Comparison of ENCODE assay signal across 8 cellular contexts in the genomic region with DNA sequence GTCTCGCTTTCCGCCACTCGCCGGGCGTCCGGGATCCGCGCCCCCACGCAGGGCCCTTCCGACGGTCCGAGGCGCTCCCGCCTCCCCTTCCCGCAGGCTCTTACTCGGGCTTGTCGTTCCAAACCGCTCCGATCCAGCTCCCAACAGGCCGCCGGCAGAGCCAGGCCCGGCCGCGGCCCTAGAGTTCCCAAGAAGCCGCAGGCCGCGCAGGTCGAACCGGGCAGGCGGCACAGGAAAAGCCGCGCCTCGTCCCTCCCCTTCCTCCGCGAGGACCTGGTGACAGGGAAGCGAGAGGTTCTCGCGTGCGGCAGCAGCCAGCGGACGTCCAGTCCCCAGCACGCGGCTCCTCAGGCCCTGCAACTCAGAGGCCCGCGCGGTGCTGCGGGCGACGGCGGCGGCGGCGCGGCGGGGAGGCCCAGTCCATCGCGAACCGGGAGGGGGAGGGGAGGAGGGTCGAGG. TPM values are rescaled to one million over a fixed set of nuclear protein-coding genes. Genes with fewer than 3 reads are reported as not detected.
DNase-seq lines count a peak whose midpoint lies in the region; ATAC-seq and TF ChIP-seq lines count a peak whose summit lies in the region.

No MANE protein-coding gene starts in this region.

- 1% methylated on average over 46 of the region's 59 CpGs; no CpG with 5 or more reads in 1 of the 2 donors for WGBS in body of pancreas, 2 donors

- H3K9ac ChIP-seq in KMS-11 = peak overlapping the region; percentile 98

- peak overlapping the region; percentile 38 for H2AFZ ChIP-seq in KMS-11 (ENCODE audit: low read depth)

- H3K27me3 ChIP-seq in KMS-11 (ENCODE audit: insufficient read depth, low read depth) = no peaks in the 10 kb centered on the region
- no peaks in the 10 kb centered on the region for H3K27me3 ChIP-seq in body of pancreas
- no peaks in the 10 kb centered on the region for H3K27me3 ChIP-seq in thoracic aorta (replicated peaks; ENCODE audit: insufficient read depth)

- no peak for TF ChIP-seq POLR2A in body of pancreas (IDR thresholded peaks at IDR 0.05)

- peaks cover 31% of the 10 kb centered on the region for H3K4me1 ChIP-seq in KMS-11 (ENCODE audit: low read depth, poor library complexity, severe bottlenecking)
- H3K4me1 ChIP-seq in body of pancreas = peaks cover 20% of the 10 kb centered on the region
- peaks cover 14 to 36% of the 10 kb centered on the region in 2 donors for H3K4me1 ChIP-seq in thoracic aorta (ENCODE audit: control insufficient read depth in 1 of 2, low read depth in 2 of 2)

- ATAC-seq in GM21423 (IDR thresholded peaks at IDR 0.05; ENCODE audit: unreplicated experiment) (peak; percentile 31), body of pancreas (peak; percentile 76), left lobe of liver (peak; percentile 20), thoracic aorta (ENCODE audit: insufficient number of reproducible peaks, low FRiP score, low read depth) (peak; percentile 53)

- no peaks in the 10 kb centered on the region for H3K36me3 ChIP-seq in KMS-11 (ENCODE audit: insufficient read depth)
- H3K36me3 ChIP-seq in body of pancreas (replicated peaks in 1 of 2; ENCODE audit: insufficient read depth in 1 of 2, low read depth in 2 of 2) = peaks cover 0 to 2% of the 10 kb centered on the region in 2 donors
- no peaks in the 10 kb centered on the region for H3K36me3 ChIP-seq in thoracic aorta

- peaks cover 43% of the 10 kb centered on the region for H3K79me2 ChIP-seq in KMS-11 (ENCODE audit: insufficient read depth, low read depth)

- no peaks in the 10 kb centered on the region for H4K20me1 ChIP-seq in KMS-11 (ENCODE audit: insufficient read depth)

- H3K27ac ChIP-seq in KMS-11 = peak overlapping the region; percentile 98
- peak overlapping the region; percentile 93 to 99 (median 98) for H3K27ac ChIP-seq in body of pancreas
- peak overlapping the region; percentile 95 to 99 for H3K27ac ChIP-seq in thoracic aorta

- no peak overlapping the region for H3K4me3 ChIP-seq in KMS-11 (IDR thresholded peaks at IDR 0.05; ENCODE audit: insufficient read depth, low read depth, low read length)
- H3K4me3 ChIP-seq in body of pancreas = peak overlapping the region; percentile 21 to 82
- H3K4me3 ChIP-seq in thoracic aorta = peak overlapping the region; percentile 86

- H3K9me3 ChIP-seq in body of pancreas = no peaks in the 10 kb centered on the region
- H3K9me3 ChIP-seq in thoracic aorta = no peaks in the 10 kb centered on the region

- no peak overlapping the region for H3K4me2 ChIP-seq in KMS-11

- TF ChIP-seq CTCF in KMS-11 (conservative IDR thresholded peaks at IDR 0.05; ENCODE audit: low read depth, low read length) (no peak), body of pancreas (IDR thresholded peaks at IDR 0.05) (no peak), thoracic aorta (IDR thresholded peaks at IDR 0.05) (no peak)

- DNase-seq in COLO668 (lab: John Stamatoyannopoulos, UW; ENCODE audit: unreplicated experiment) = peak; percentile 96
- no peak for DNase-seq in body of pancreas
- DNase-seq in left lobe of liver (ENCODE audit: low spot score) = no peak
- DNase-seq in thoracic aorta (ENCODE audit: low spot score) = peak; percentile 6
- DNase-seq in SKM-1 treated with dmso at 0.1 percent for 144 hours (lab: John Stamatoyannopoulos, UW; ENCODE audit: unreplicated experiment) = no peak
- no peak for DNase-seq in CD1c-positive myeloid dendritic cell (ENCODE audit: extremely low spot score)

- intact Hi-C loops in body of pancreas (cut with DNase I) = no loop called here

RNA-seq across cellular contexts. Expression of a gene that starts 0.3 kb away (rescaled TPM):
- 100 to 1,000 TPM; 110 to 221 TPM for total RNA-seq in body of pancreas
- 165 TPM for total RNA-seq in left lobe of liver
- 100 to 1,000 TPM in 1 of 2 donors, 10 to 100 TPM in 1; 82.6 to 185 TPM for total RNA-seq in thoracic aorta

Comparison
In these comparisons a context has a peak if more than half of its experiments do, and no peak if none do; other contexts are left out.
1. DNase-seq: peak in COLO668 (single experiment) and thoracic aorta (single experiment); none in body of pancreas (0 of 4), left lobe of liver (single experiment), SKM-1 treated with dmso at 0.1 percent for 144 hours (single experiment) and CD1c-positive myeloid dendritic cell (single experiment).
2. ATAC-seq: peak in every context shown above with its lines; median percentile 76 in body of pancreas; 53 in thoracic aorta; 31 in GM21423; 20 in left lobe of liver.
3. Peak in every context shown above with its lines, with median percentiles within 50 percentile points of each other: H3K27ac ChIP-seq.